Comparison of ENCODE assay signal across 12 cellular contexts in the genomic region with DNA sequence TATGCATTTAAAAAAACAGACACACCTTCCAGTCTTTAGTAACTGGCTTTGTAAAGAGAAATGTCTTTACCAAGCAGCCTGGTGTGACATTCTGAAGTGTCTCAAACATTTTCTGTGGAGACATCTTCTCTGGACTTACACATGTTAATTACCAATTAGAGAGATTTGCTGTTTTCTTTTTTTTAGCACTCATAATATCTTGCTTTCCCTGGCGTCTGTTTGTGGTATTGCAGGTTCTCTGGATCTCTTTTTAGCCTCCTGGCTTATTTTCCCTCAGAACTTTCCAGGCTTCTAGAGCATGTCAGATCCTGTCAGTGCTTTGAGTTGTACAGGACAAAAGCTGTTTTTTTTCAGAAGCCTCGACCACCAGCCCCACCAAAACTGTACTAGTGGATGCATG.
DNase-seq lines count a peak whose midpoint lies in the region; ATAC-seq and TF ChIP-seq lines count a peak whose summit lies in the region.
"Had no signal": no experiment of that assay in that cellular context is flagged by ENCODE, and none has a peak within 500 bp of the region (broad histone marks: within the 10 kb centered on the region; RNA-seq: fewer than 3 reads in every experiment).

No MANE protein-coding gene starts in this region.

- no peak overlapping the region for H3K4me3 Mint-ChIP-seq in activated T-helper 2 cell treated with anti-CD3 and anti-CD28 coated beads, Interferon-gamma antibody, Interleukin-2, Interleukin-4, amounts not matched to agents 10 μg/mL and 5 μg/mL and 100 μg/mL, durations not matched to agents 14 hours and 24 hours and 36 hours (ENCODE audit: low read depth)
- no peak overlapping the region for H3K4me3 Mint-ChIP-seq in activated CD4-positive, alpha-beta T cell treated with anti-CD3 and anti-CD28 coated beads, Interleukin-2, amount 10 ng/mL, durations not matched to agents 7 days and 5 days

- no peak for ATAC-seq in sciatic nerve
- ATAC-seq: right cardiac atrium had no signal

- H3K36me3 ChIP-seq in Karpas-422 (ENCODE audit: insufficient read depth, low read length) (no peaks in the 10 kb centered on the region), osteoblast (ENCODE audit: insufficient read depth, low read length) (no peaks in the 10 kb centered on the region)
- H3K36me3 ChIP-seq: SJSA1 had no signal

- no peaks in the 10 kb centered on the region for H3K36me3 Mint-ChIP-seq in activated T-helper 2 cell treated with anti-CD3 and anti-CD28 coated beads, Interferon-gamma antibody, Interleukin-2, Interleukin-4, amounts not matched to agents 10 μg/mL and 5 μg/mL and 100 μg/mL, durations not matched to agents 14 hours and 24 hours and 36 hours (ENCODE audit: low read depth)
- H3K36me3 Mint-ChIP-seq in activated CD4-positive, alpha-beta T cell treated with anti-CD3 and anti-CD28 coated beads, Interleukin-2, amount 10 ng/mL, durations not matched to agents 7 days and 5 days (ENCODE audit: low read depth): no peaks in the 10 kb centered on the region

- H2AFZ ChIP-seq in Karpas-422 (ENCODE audit: low read length) (no peak overlapping the region), osteoblast (ENCODE audit: low read length) (no peak overlapping the region)

- H3K27ac ChIP-seq in Karpas-422 (ENCODE audit: low read length): no peak overlapping the region
- H3K27ac ChIP-seq in osteoblast (ENCODE audit: low read depth, low read length): no peak overlapping the region
- H3K27ac ChIP-seq: SJSA1 had no signal

- H4K20me1 ChIP-seq in Karpas-422 (ENCODE audit: insufficient read depth, low read depth, low read length) (no peaks in the 10 kb centered on the region), osteoblast (ENCODE audit: insufficient read depth, low read length) (no peaks in the 10 kb centered on the region)

- H3K9ac ChIP-seq in Karpas-422 (ENCODE audit: low read length): no peak overlapping the region

- no peaks in the 10 kb centered on the region for H3K27me3 ChIP-seq in Karpas-422 (ENCODE audit: low read length)
- H3K27me3 ChIP-seq in osteoblast (ENCODE audit: insufficient read depth, low read length): no peaks in the 10 kb centered on the region
- H3K27me3 ChIP-seq: SJSA1 had no signal

- peaks cover 7% of the 10 kb centered on the region for H3K9me3 Mint-ChIP-seq in activated T-helper 2 cell treated with anti-CD3 and anti-CD28 coated beads, Interferon-gamma antibody, Interleukin-2, Interleukin-4, amounts not matched to agents 10 μg/mL and 5 μg/mL and 100 μg/mL, durations not matched to agents 14 hours and 24 hours and 36 hours
- peaks cover 2% of the 10 kb centered on the region for H3K9me3 Mint-ChIP-seq in activated CD4-positive, alpha-beta T cell treated with anti-CD3 and anti-CD28 coated beads, Interleukin-2, amount 10 ng/mL, durations not matched to agents 7 days and 5 days

- DNase-seq in GM12865 (ENCODE audit: low read depth) (no peak), Karpas-422 (peak; percentile 50), choroid plexus epithelial cell (ENCODE audit: low read depth) (no peak), osteoblast (ENCODE audit: insufficient read length, low spot score, missing footprints) (no peak), sciatic nerve (ENCODE audit: low spot score) (no peak)
- no peak for DNase-seq in activated T-helper 2 cell treated with anti-CD3 and anti-CD28 coated beads, Interferon-gamma antibody, Interleukin-2, Interleukin-4, amounts not matched to agents 10 μg/mL and 5 μg/mL and 100 μg/mL, durations not matched to agents 14 hours and 24 hours and 36 hours (ENCODE audit: low spot score)
- DNase-seq in activated CD4-positive, alpha-beta T cell treated with anti-CD3 and anti-CD28 coated beads, Interleukin-2, amount 10 ng/mL, durations not matched to agents 7 days and 5 days: no peak
- DNase-seq: activated effector memory CD4-positive, alpha-beta T cell treated with anti-CD3 and anti-CD28 coated beads, Interleukin-2, amount 50 U/mL, for 16 hours; NCI-H1436; NCI-H69; right cardiac atrium had no signal

- H3K4me3 ChIP-seq in GM12865 (ENCODE audit: low read depth, low read length) (no peak overlapping the region), Karpas-422 (ENCODE audit: low read length) (no peak overlapping the region), choroid plexus epithelial cell (ENCODE audit: low read depth, low read length) (no peak overlapping the region), osteoblast (ENCODE audit: insufficient read depth, low read length) (no peak overlapping the region)
- H3K4me3 ChIP-seq: SJSA1 had no signal

- no peaks in the 10 kb centered on the region for H3K9me2 ChIP-seq in Karpas-422 (replicated peaks; ENCODE audit: insufficient read depth, low read length)

- no peaks in the 10 kb centered on the region for H3K9me3 ChIP-seq in Karpas-422 (ENCODE audit: low read length)
- no peaks in the 10 kb centered on the region for H3K9me3 ChIP-seq in osteoblast (ENCODE audit: low read depth, low read length)

- POLR2A ChIA-PET in activated CD4-positive, alpha-beta T cell treated with anti-CD3 and anti-CD28 coated beads, Interleukin-2, amount 10 ng/mL, durations not matched to agents 7 days and 5 days (lab: Charles Lee): no interaction called here

- no peak overlapping the region for H3K27ac Mint-ChIP-seq in activated T-helper 2 cell treated with anti-CD3 and anti-CD28 coated beads, Interferon-gamma antibody, Interleukin-2, Interleukin-4, amounts not matched to agents 10 μg/mL and 5 μg/mL and 100 μg/mL, durations not matched to agents 14 hours and 24 hours and 36 hours
- no peak overlapping the region for H3K27ac Mint-ChIP-seq in activated CD4-positive, alpha-beta T cell treated with anti-CD3 and anti-CD28 coated beads, Interleukin-2, amount 10 ng/mL, durations not matched to agents 7 days and 5 days

- H3K79me2 ChIP-seq in Karpas-422 (ENCODE audit: low read length) (no peaks in the 10 kb centered on the region), osteoblast (ENCODE audit: insufficient read depth, low read length) (no peaks in the 10 kb centered on the region)

- CTCF ChIA-PET in activated CD4-positive, alpha-beta T cell treated with anti-CD3 and anti-CD28 coated beads, Interleukin-2, amount 10 ng/mL, durations not matched to agents 7 days and 5 days (lab: Charles Lee): interaction anchor here (0.6 kb wide), 1 partner anchor 11 kb away, joined by 3 read pairs; no protein-coding TSS in a partner anchor

- intact Hi-C loops in activated T-helper 2 cell treated with anti-CD3 and anti-CD28 coated beads, Interferon-gamma antibody, Interleukin-2, Interleukin-4, amounts not matched to agents 10 μg/mL and 5 μg/mL and 100 μg/mL, durations not matched to agents 14 hours and 24 hours and 36 hours (cut with micrococcal nuclease): no loop called here
- intact Hi-C loops in sciatic nerve (cut with DNase I): no loop called here

- H3K4me1 ChIP-seq in Karpas-422 (ENCODE audit: low read length): no peaks in the 10 kb centered on the region
- H3K4me1 ChIP-seq in osteoblast (ENCODE audit: insufficient read depth, low read length): no peaks in the 10 kb centered on the region
- H3K4me1 ChIP-seq: SJSA1 had no signal

- no peaks in the 10 kb centered on the region for H3K4me1 Mint-ChIP-seq in activated T-helper 2 cell treated with anti-CD3 and anti-CD28 coated beads, Interferon-gamma antibody, Interleukin-2, Interleukin-4, amounts not matched to agents 10 μg/mL and 5 μg/mL and 100 μg/mL, durations not matched to agents 14 hours and 24 hours and 36 hours (ENCODE audit: low read depth)
- no peaks in the 10 kb centered on the region for H3K4me1 Mint-ChIP-seq in activated CD4-positive, alpha-beta T cell treated with anti-CD3 and anti-CD28 coated beads, Interleukin-2, amount 10 ng/mL, durations not matched to agents 7 days and 5 days

- H3K4me2 ChIP-seq in Karpas-422 (ENCODE audit: low read depth, low read length, poor library complexity, severe bottlenecking) (no peak overlapping the region), osteoblast (ENCODE audit: insufficient read depth, low read length) (no peak overlapping the region)

- peak; percentile 24 for TF ChIP-seq CTCF in GM12865 (IDR thresholded peaks at IDR 0.05; ENCODE audit: insufficient read depth, low read depth, low read length, missing control alignments)
- peak; percentile 38 for TF ChIP-seq CTCF in choroid plexus epithelial cell (conservative IDR thresholded peaks at IDR 0.05; ENCODE audit: low read depth, low read length)
- TF ChIP-seq CTCF in osteoblast (IDR thresholded peaks at IDR 0.05; ENCODE audit: extremely low read depth, low read depth, low read length): peak; percentile 9

- H3K27me3 Mint-ChIP-seq in activated T-helper 2 cell treated with anti-CD3 and anti-CD28 coated beads, Interferon-gamma antibody, Interleukin-2, Interleukin-4, amounts not matched to agents 10 μg/mL and 5 μg/mL and 100 μg/mL, durations not matched to agents 14 hours and 24 hours and 36 hours (ENCODE audit: low read depth): no peaks in the 10 kb centered on the region
- no peaks in the 10 kb centered on the region for H3K27me3 Mint-ChIP-seq in activated CD4-positive, alpha-beta T cell treated with anti-CD3 and anti-CD28 coated beads, Interleukin-2, amount 10 ng/mL, durations not matched to agents 7 days and 5 days
